8 cellular contexts compared by ENCODE assay signal in genomic region chr1:112957133-112957812, GRCh38. TPM values are rescaled to one million over a fixed set of nuclear protein-coding genes. Genes with fewer than 3 reads are reported as not detected.
DNase-seq lines count a peak whose midpoint lies in the region; ATAC-seq lines count a peak whose summit lies in the region.

No MANE protein-coding gene starts in this region.

- CTCF ChIA-PET in naive thymus-derived CD4-positive, alpha-beta T cell (lab: Charles Lee), result interaction anchor here (0.8 kb wide), 1 partner anchor 11 kb away, joined by 4 read pairs; no protein-coding TSS in a partner anchor

- no peaks in the 10 kb centered on the region for H3K9me3 ChIP-seq in naive thymus-derived CD4-positive, alpha-beta T cell (ENCODE audit: control insufficient read depth in 2 of 3, low read length in 3 of 3)
- H3K9me3 ChIP-seq in subcutaneous abdominal adipose tissue (ENCODE audit: control insufficient read depth in 5 of 5, low read length in 5 of 5), result no peaks in the 10 kb centered on the region

- H3K9me3 Mint-ChIP-seq in naive thymus-derived CD4-positive, alpha-beta T cell, result no peaks in the 10 kb centered on the region

- POLR2A ChIA-PET in naive thymus-derived CD4-positive, alpha-beta T cell (lab: Charles Lee), result interaction anchor here (0.6 to 1.0 kb wide), 2 partner anchors 9 to 283 kb away, joined by 3 read pairs; partner anchors contain the start of gene MOV10

- ATAC-seq in GM18520 (IDR thresholded peaks at IDR 0.05; ENCODE audit: unreplicated experiment) (peak; percentile 39), HG03095 (IDR thresholded peaks at IDR 0.05; ENCODE audit: unreplicated experiment) (peak; percentile 46), esophagus mucosa (peak; percentile 64)
- ATAC-seq in naive thymus-derived CD4-positive, alpha-beta T cell, result peak; percentile 58

- DNase-seq in AG08395 (ENCODE audit: low spot score), result peak; percentile 91
- DNase-seq in NCI-H526 treated with DMSO at 0.1 percent for 48 hours (lab: John Stamatoyannopoulos, UW), result peak; percentile 39
- DNase-seq in activated CD8-positive, alpha-beta memory T cell treated with anti-CD3 and anti-CD28 coated beads for 24 hours, result peak; percentile 73
- DNase-seq in naive thymus-derived CD4-positive, alpha-beta T cell, result peak in 8 of 9 donors; percentile 36 to 67 (median 48)

- peak overlapping the region; percentile 25 to 100 (median 79) for H3K27ac Mint-ChIP-seq in naive thymus-derived CD4-positive, alpha-beta T cell

- H3K4me3 Mint-ChIP-seq in naive thymus-derived CD4-positive, alpha-beta T cell, result peak overlapping the region; percentile 71 to 100 (median 97)

- peak overlapping the region; percentile 81 for H3K27ac ChIP-seq in naive thymus-derived CD4-positive, alpha-beta T cell (ENCODE audit: low read depth, low read length)
- peak overlapping the region; percentile 89 for H3K27ac ChIP-seq in subcutaneous abdominal adipose tissue (ENCODE audit: low read depth, low read length)

- H3K27me3 ChIP-seq in naive thymus-derived CD4-positive, alpha-beta T cell (ENCODE audit: control insufficient read depth in 2 of 2, insufficient read depth in 2 of 2, low read length in 2 of 2), result no peaks in the 10 kb centered on the region
- H3K27me3 ChIP-seq in subcutaneous abdominal adipose tissue (ENCODE audit: control insufficient read depth in 5 of 5, insufficient read depth in 4 of 5, low read length in 5 of 5), result no peaks in the 10 kb centered on the region

- no peaks in the 10 kb centered on the region for H3K27me3 Mint-ChIP-seq in naive thymus-derived CD4-positive, alpha-beta T cell

- H3K9ac ChIP-seq in subcutaneous abdominal adipose tissue (ENCODE audit: low read length in 5 of 5), result peak overlapping the region; percentile 84 to 97 (median 92)

- H3K36me3 ChIP-seq in naive thymus-derived CD4-positive, alpha-beta T cell (ENCODE audit: control insufficient read depth in 2 of 3, insufficient read depth in 3 of 3, low read length in 3 of 3), result peaks cover 0 to 5% (median 0%) of the 10 kb centered on the region in 3 experiments
- H3K36me3 ChIP-seq in subcutaneous abdominal adipose tissue (ENCODE audit: control insufficient read depth in 5 of 5, insufficient read depth in 5 of 5, low read length in 5 of 5), result peaks cover 3 to 6% (median 4%) of the 10 kb centered on the region in 5 donors

- intact Hi-C loops in naive thymus-derived CD4-positive, alpha-beta T cell (cut with micrococcal nuclease), result loop anchor here (1.0 to 10.0 kb wide), 14 partner anchors 52 to 1825 kb away; partner anchors contain the start of genes CTTNBP2NL (in 2 of the 2), LRIG2 (in 2 of the 2), AP4B1 (in 1 of the 2) and CSDE1 (in 1 of the 2)

- peaks cover 0 to 26% (median 10%) of the 10 kb centered on the region in 5 donors for H3K36me3 Mint-ChIP-seq in naive thymus-derived CD4-positive, alpha-beta T cell

- H3K4me1 ChIP-seq in naive thymus-derived CD4-positive, alpha-beta T cell (ENCODE audit: control insufficient read depth in 2 of 2, insufficient read depth in 2 of 2, low read length in 2 of 2), result peaks cover 16 to 17% of the 10 kb centered on the region in 2 donors
- peaks cover 2 to 41% (median 33%) of the 10 kb centered on the region in 5 donors for H3K4me1 ChIP-seq in subcutaneous abdominal adipose tissue (ENCODE audit: control insufficient read depth in 5 of 5, insufficient read depth in 5 of 5, low read length in 5 of 5)

- peak overlapping the region; percentile 97 for H3K4me3 ChIP-seq in naive thymus-derived CD4-positive, alpha-beta T cell (ENCODE audit: low read length)
- peak overlapping the region; percentile 84 to 91 (median 88) for H3K4me3 ChIP-seq in subcutaneous abdominal adipose tissue (ENCODE audit: low read depth in 1 of 5, low read length in 5 of 5)

- peaks cover 33 to 73% (median 59%) of the 10 kb centered on the region in 7 donors for H3K4me1 Mint-ChIP-seq in naive thymus-derived CD4-positive, alpha-beta T cell

RNA-seq across cellular contexts. Expression of gene SLC16A1, which starts 1.3 kb away (rescaled TPM):
- total RNA-seq in esophagus mucosa, result 54.8 TPM
- 10 to 100 TPM; 10.1 to 43.6 (median 19.1) TPM for total RNA-seq in naive thymus-derived CD4-positive, alpha-beta T cell
- 1 to 10 TPM; 8.7 to 9.4 TPM for polyA plus RNA-seq in naive thymus-derived CD4-positive, alpha-beta T cell

Comparison
In these comparisons a context has a peak if more than half of its experiments do, and no peak if none do; other contexts are left out.
1. Peak in every context shown above with its lines: DNase-seq, ATAC-seq, H3K4me3 ChIP-seq and H3K27ac ChIP-seq.
2. DNase-seq: peak in every context shown above with its lines; median percentile 91 in AG08395; 73 in activated CD8-positive, alpha-beta memory T cell treated with anti-CD3 and anti-CD28 coated beads for 24 hours; 48 in naive thymus-derived CD4-positive, alpha-beta T cell; 39 in NCI-H526 treated with DMSO at 0.1 percent for 48 hours.